Comparison of ENCODE assay signal across 8 cellular contexts in the genomic region with DNA sequence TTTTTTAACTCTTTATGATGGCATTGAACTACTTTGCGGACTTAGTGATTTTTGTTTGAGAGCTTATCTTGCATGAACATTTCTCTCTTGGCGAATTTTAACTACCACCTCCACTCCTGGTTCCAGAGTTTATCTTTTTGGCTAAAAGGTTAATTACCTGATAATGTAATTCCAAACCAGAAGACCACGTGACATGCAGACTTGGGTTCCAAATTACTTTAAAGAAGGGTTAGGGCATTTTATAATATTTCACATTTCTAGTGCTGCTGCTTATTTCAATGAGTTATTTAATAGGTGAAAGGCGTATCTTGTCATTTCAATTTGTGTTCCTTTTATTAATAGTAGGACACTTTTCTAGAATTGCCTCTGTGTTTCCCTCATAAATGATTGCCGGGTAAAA. TPM values are rescaled to one million over a fixed set of nuclear protein-coding genes. Genes with fewer than 3 reads are reported as not detected.
"Had no signal": no experiment of that assay in that cellular context is flagged by ENCODE, and none has a peak within 500 bp of the region (broad histone marks: within the 10 kb centered on the region; RNA-seq: fewer than 3 reads in every experiment).

No MANE protein-coding gene starts in this region.

- FAIRE-seq: HTR-8/SVneo had no signal

- H3K4me3 Mint-ChIP-seq: IgD-negative memory B cell had no signal

- H3K27ac Mint-ChIP-seq: IgD-negative memory B cell had no signal

- H3K4me1 Mint-ChIP-seq: IgD-negative memory B cell had no signal

- DNase-seq: IMR-90, Karpas-422, KBM-7, KG1 had no signal

- H3K4me2 ChIP-seq: KMS-11 had no signal

- H3K27ac ChIP-seq: HL-60, KMS-11 had no signal

- H3K9ac ChIP-seq: KMS-11 had no signal

RNA-seq across cellular contexts. Expression of gene TDRD12, which starts 52.0 kb away (rescaled TPM):
- polyA plus RNA-seq: IgD-negative memory B cell had no signal
